ENCODE assay signal across 18 cellular contexts in genomic region chr10:100824886-100825285, GRCh38.
DNase-seq lines count a peak whose midpoint lies in the region; ATAC-seq, FAIRE-seq and TF ChIP-seq lines count a peak whose summit lies in the region.
"Had no signal": no experiment of that assay in that cellular context is flagged by ENCODE, and none has a peak within 500 bp of the region (broad histone marks: within the 10 kb centered on the region; RNA-seq: fewer than 3 reads in every experiment).

No MANE protein-coding gene starts in this region.

- H3K4me3 Mint-ChIP-seq in nephron (peak overlapping the region in 2 of 3 experiments; percentile 18 to 38), type B pancreatic cell (peak overlapping the region; percentile 78)
- H3K4me3 Mint-ChIP-seq: CD8-positive, alpha-beta T cell had no signal

- H3K27me3 Mint-ChIP-seq in nephron (ENCODE audit: low read depth) (peaks cover 74% of the 10 kb centered on the region), type B pancreatic cell (peaks cover 90% of the 10 kb centered on the region)

- peak; percentile 28 for DNase-seq in NCI-H748 (lab: John Stamatoyannopoulos, UW; ENCODE audit: unreplicated experiment)
- DNase-seq in NCI-H748 treated with DMSO at 0.1 percent for 48 hours (lab: John Stamatoyannopoulos, UW): no peak
- no peak for DNase-seq in K562 (ENCODE audit: extremely low read depth in 1 of 4, low spot score in 3 of 4)
- DNase-seq in type B pancreatic cell (ENCODE audit: extremely low spot score, unreplicated experiment): no peak
- DNase-seq in GM19240 (ENCODE audit: insufficient read length, low spot score): no peak
- no peak for DNase-seq in NCI-H1092 treated with DMSO at 0.1 percent for 48 hours (lab: John Stamatoyannopoulos, UW)
- DNase-seq: CD8-positive, alpha-beta T cell; DMS79; NCI-H1694 treated with DMSO at 0.1 percent for 48 hours; NCI-H2107; NCI-H446; NCI-H526 treated with DMSO at 0.1 percent for 48 hours had no signal

- H3K36me3 ChIP-seq in K562 (ENCODE audit: control insufficient read depth, insufficient read depth, low read length): no peaks in the 10 kb centered on the region
- H3K36me3 ChIP-seq: BLaER1 had no signal

- no peak for FAIRE-seq in K562 (lab: Jason Lieb, UNC)
- FAIRE-seq: A204.1, H54, RCC 7860 had no signal

- no peak overlapping the region for H3K4me3 ChIP-seq in K562
- H3K4me3 ChIP-seq: BLaER1 had no signal

- no peak overlapping the region for H3K9ac ChIP-seq in K562 (ENCODE audit: insufficient read depth in 1 of 2, low read depth in 2 of 2, low read length in 2 of 2)
- H3K9ac ChIP-seq: BLaER1 had no signal

- H3K36me3 Mint-ChIP-seq in nephron (ENCODE audit: low read depth): peaks cover 8% of the 10 kb centered on the region
- no peaks in the 10 kb centered on the region for H3K36me3 Mint-ChIP-seq in type B pancreatic cell
- H3K36me3 Mint-ChIP-seq: CD8-positive, alpha-beta T cell had no signal

- in situ Hi-C loops in K562 (cut with MboI): no loop called here

- H3K4me2 ChIP-seq in K562 (ENCODE audit: insufficient read depth, low read length): no peak overlapping the region
- H3K4me2 ChIP-seq: BLaER1 had no signal

- CTCF ChIA-PET in K562 (lab: Yijun Ruan, JAX; ENCODE audit: low intra/inter-chr PET ratio): no interaction called here

- H3K4me1 ChIP-seq in K562 (replicated peaks in 1 of 2; ENCODE audit: control insufficient read depth in 2 of 2, insufficient read depth in 2 of 2, low read length in 2 of 2): peaks cover 0 to 34% of the 10 kb centered on the region in 2 experiments; a peak in 2 of 5 replicates

- peaks cover 0 to 28% of the 10 kb centered on the region in 2 experiments; a peak in 2 of 5 replicates for H3K27me3 ChIP-seq in K562 (ENCODE audit: control insufficient read depth in 2 of 2, insufficient read depth in 2 of 2, low read length in 2 of 2)

- no peak for TF ChIP-seq POLR2A in K562 (conservative IDR thresholded peaks at IDR 0.05)

- no peaks in the 10 kb centered on the region for H3K9me3 ChIP-seq in K562 (replicated peaks; ENCODE audit: control insufficient read depth, insufficient read depth, low read depth, low read length)

- intact Hi-C loops in K562 (cut with micrococcal nuclease): no loop called here

- H4K20me1 ChIP-seq in K562 (replicated peaks; ENCODE audit: control insufficient read depth, insufficient read depth, low read length): no peaks in the 10 kb centered on the region; the same call in 1 of the 2 replicates

- H3K4me1 Mint-ChIP-seq in nephron (peaks cover 23% of the 10 kb centered on the region), type B pancreatic cell (ENCODE audit: unreplicated experiment) (peaks cover 14% of the 10 kb centered on the region)

- no peak for TF ChIP-seq EP300 in K562 (IDR thresholded peaks at IDR 0.05; ENCODE audit: low read length)

- no peak overlapping the region for H2AFZ ChIP-seq in K562 (ENCODE audit: low read depth, low read length)

- no peak overlapping the region for H3K27ac ChIP-seq in K562 (ENCODE audit: extremely low read depth, low read depth, low read length)
- H3K27ac ChIP-seq: BLaER1 had no signal

- no peak for ATAC-seq in K562
- ATAC-seq: CD8-positive, alpha-beta T cell; Right ventricle myocardium inferior had no signal

- WGBS in K562 (ENCODE audit: insufficient coverage, low coverage, missing lambda C conversion rate): 0% methylated on average over 3 of the region's 3 CpGs

- no TSS peak for BruUV-seq in K562 (replicated peaks; lab: Mats Ljungman, UMichigan)

- no peak for TF ChIP-seq RAD21 in K562 (CRISPR knock-in tag; conservative IDR thresholded peaks at IDR 0.05 in 1 of 2, IDR thresholded peaks at IDR 0.05 in 1 of 2)

- H3K9me3 Mint-ChIP-seq in nephron (no peaks in the 10 kb centered on the region), type B pancreatic cell (no peaks in the 10 kb centered on the region)
- H3K9me3 Mint-ChIP-seq: CD8-positive, alpha-beta T cell had no signal

- no peaks in the 10 kb centered on the region for H3K9me1 ChIP-seq in K562 (ENCODE audit: control insufficient read depth, insufficient read depth, low read length)

- TF ChIP-seq CTCF in K562 (IDR thresholded peaks at IDR 0.05 in 2 of 3, conservative IDR thresholded peaks at IDR 0.05 in 1 of 3; ENCODE audit: insufficient read depth in 2 of 3, low read depth in 1 of 3, low read length in 3 of 3) (no peak), nephron (IDR thresholded peaks at IDR 0.05; ENCODE audit: unreplicated experiment in 3 of 3) (no peak), type B pancreatic cell (conservative IDR thresholded peaks at IDR 0.05) (no peak)

- H3K27ac Mint-ChIP-seq in nephron (peak overlapping the region in 1 of 3 experiments; percentile 52), type B pancreatic cell (no peak overlapping the region)
- H3K27ac Mint-ChIP-seq: CD8-positive, alpha-beta T cell had no signal

- POLR2A ChIA-PET in K562 (lab: Yijun Ruan, JAX): no interaction called here

- H3K79me2 ChIP-seq in K562 (ENCODE audit: control insufficient read depth, insufficient read depth, low read length): no peaks in the 10 kb centered on the region

TF ChIP-seq in K562, 482 proteins besides CTCF, POLR2A, EP300 and RAD21:
- TF ChIP-seq WHSC1 (IDR thresholded peaks at IDR 0.05; ENCODE audit: low read length) (no peak), RFX1 (IDR thresholded peaks at IDR 0.05) (0 out of 2 replicates have a peak, but pooled peaks have one; percentile 15)
